In the genomic region with DNA sequence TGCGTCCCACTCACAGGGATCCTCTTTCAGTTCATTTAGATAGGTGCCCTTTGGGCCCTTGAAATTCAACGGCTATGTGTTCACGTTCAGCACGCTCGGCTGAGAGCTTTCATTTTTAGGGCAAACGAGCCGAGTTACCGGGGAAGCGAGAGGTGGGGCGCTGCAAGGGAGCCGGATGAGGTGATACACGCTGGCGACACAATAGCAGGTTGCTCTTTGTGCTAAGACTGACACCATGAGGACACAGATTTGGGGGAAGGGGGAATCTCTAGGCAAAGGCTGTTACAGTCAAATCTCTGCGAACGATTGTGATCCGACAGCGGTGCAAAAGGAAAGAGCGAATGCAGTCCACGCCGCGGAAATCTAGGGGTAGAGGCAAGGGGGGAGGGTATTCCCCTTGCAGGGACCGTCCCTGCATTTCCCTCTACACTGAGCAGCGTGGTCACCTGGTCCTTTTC, we compare ENCODE assay signal across 1 cellular context.
A peak's percentile ranks its signal among the peaks of the same experiment; 100 is the strongest.
TF ChIP-seq lines count a peak whose summit lies in the region.

No MANE protein-coding gene starts in this region.

TF ChIP-seq in HEK293, 187 proteins besides CTCF, POLR2A, EP300 and RAD21 (continued from another document):
- no peak for TF ChIP-seq ZNF354C (tag by site-specific recombination; IDR thresholded peaks at IDR 0.05; ENCODE audit: borderline replicate concordance, low read depth)
- TF ChIP-seq SP7 (tag by site-specific recombination; IDR thresholded peaks at IDR 0.05) = no peak
- TF ChIP-seq, protein P1, sequence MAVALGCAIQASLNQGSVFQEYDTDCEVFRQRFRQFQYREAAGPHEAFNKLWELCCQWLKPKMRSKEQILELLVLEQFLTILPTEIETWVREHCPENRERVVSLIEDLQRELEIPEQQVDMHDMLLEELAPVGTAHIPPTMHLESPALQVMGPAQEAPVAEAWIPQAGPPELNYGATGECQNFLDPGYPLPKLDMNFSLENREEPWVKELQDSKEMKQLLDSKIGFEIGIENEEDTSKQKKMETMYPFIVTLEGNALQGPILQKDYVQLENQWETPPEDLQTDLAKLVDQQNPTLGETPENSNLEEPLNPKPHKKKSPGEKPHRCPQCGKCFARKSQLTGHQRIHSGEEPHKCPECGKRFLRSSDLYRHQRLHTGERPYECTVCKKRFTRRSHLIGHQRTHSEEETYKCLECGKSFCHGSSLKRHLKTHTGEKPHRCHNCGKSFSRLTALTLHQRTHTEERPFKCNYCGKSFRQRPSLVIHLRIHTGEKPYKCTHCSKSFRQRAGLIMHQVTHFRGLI (tag by site-specific recombination; IDR thresholded peaks at IDR 0.05) = no peak
- TF ChIP-seq SETDB1 (IDR thresholded peaks at IDR 0.05; ENCODE audit: insufficient read length, low read length) = no peak
- TF ChIP-seq ZBTB7A (tag by site-specific recombination; IDR thresholded peaks at IDR 0.05; ENCODE audit: low read depth) = 0 out of 2 replicates have a peak, but pooled peaks have one; percentile 22
- TF ChIP-seq GFI1B (tag by site-specific recombination; IDR thresholded peaks at IDR 0.05) = 0 out of 2 replicates have a peak, but pooled peaks have one; percentile 23
- TF ChIP-seq, protein P2, sequence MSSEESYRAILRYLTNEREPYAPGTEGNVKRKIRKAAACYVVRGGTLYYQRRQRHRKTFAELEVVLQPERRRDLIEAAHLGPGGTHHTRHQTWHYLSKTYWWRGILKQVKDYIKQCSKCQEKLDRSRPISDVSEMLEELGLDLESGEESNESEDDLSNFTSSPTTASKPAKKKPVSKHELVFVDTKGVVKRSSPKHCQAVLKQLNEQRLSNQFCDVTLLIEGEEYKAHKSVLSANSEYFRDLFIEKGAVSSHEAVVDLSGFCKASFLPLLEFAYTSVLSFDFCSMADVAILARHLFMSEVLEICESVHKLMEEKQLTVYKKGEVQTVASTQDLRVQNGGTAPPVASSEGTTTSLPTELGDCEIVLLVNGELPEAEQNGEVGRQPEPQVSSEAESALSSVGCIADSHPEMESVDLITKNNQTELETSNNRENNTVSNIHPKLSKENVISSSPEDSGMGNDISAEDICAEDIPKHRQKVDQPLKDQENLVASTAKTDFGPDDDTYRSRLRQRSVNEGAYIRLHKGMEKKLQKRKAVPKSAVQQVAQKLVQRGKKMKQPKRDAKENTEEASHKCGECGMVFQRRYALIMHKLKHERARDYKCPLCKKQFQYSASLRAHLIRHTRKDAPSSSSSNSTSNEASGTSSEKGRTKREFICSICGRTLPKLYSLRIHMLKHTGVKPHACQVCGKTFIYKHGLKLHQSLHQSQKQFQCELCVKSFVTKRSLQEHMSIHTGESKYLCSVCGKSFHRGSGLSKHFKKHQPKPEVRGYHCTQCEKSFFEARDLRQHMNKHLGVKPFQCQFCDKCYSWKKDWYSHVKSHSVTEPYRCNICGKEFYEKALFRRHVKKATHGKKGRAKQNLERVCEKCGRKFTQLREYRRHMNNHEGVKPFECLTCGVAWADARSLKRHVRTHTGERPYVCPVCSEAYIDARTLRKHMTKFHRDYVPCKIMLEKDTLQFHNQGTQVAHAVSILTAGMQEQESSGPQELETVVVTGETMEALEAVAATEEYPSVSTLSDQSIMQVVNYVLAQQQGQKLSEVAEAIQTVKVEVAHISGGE (tag by site-specific recombination; conservative IDR thresholded peaks at IDR 0.05; ENCODE audit: low read depth) = peak; percentile 65; the same call in 1 of the 2 replicates
- peak; percentile 61; the same call in 1 of the 2 replicates for TF ChIP-seq ZEB2 (tag by site-specific recombination; IDR thresholded peaks at IDR 0.05)
- TF ChIP-seq, protein P3, sequence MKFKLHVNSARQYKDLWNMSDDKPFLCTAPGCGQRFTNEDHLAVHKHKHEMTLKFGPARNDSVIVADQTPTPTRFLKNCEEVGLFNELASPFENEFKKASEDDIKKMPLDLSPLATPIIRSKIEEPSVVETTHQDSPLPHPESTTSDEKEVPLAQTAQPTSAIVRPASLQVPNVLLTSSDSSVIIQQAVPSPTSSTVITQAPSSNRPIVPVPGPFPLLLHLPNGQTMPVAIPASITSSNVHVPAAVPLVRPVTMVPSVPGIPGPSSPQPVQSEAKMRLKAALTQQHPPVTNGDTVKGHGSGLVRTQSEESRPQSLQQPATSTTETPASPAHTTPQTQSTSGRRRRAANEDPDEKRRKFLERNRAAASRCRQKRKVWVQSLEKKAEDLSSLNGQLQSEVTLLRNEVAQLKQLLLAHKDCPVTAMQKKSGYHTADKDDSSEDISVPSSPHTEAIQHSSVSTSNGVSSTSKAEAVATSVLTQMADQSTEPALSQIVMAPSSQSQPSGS (tag by site-specific recombination; IDR thresholded peaks at IDR 0.05; ENCODE audit: low read depth) = no peak
- peak; percentile 66 for TF ChIP-seq ZNF335 (tag by site-specific recombination; conservative IDR thresholded peaks at IDR 0.05)
